Comparison of ENCODE assay signal across 1 cellular context in genomic region chr1:1060281-1061000, GRCh38.
TF ChIP-seq lines count a peak whose summit lies in the region.

No MANE protein-coding gene starts in this region.

TF ChIP-seq in HCT116, 20 proteins besides CTCF, POLR2A, EP300 and RAD21 (continued from another document):
- TF ChIP-seq, protein P1, sequence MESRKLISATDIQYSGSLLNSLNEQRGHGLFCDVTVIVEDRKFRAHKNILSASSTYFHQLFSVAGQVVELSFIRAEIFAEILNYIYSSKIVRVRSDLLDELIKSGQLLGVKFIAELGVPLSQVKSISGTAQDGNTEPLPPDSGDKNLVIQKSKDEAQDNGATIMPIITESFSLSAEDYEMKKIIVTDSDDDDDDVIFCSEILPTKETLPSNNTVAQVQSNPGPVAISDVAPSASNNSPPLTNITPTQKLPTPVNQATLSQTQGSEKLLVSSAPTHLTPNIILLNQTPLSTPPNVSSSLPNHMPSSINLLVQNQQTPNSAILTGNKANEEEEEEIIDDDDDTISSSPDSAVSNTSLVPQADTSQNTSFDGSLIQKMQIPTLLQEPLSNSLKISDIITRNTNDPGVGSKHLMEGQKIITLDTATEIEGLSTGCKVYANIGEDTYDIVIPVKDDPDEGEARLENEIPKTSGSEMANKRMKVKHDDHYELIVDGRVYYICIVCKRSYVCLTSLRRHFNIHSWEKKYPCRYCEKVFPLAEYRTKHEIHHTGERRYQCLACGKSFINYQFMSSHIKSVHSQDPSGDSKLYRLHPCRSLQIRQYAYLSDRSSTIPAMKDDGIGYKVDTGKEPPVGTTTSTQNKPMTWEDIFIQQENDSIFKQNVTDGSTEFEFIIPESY (IDR thresholded peaks at IDR 0.05; ENCODE audit: extremely low read depth, insufficient replicate concordance, low read length) = no peak
- TF ChIP-seq YY1 (IDR thresholded peaks at IDR 0.05; ENCODE audit: extremely low read depth, insufficient replicate concordance, low read depth, low read length) (no peak), SRF (IDR thresholded peaks at IDR 0.05; ENCODE audit: low read depth) (no peak), ZFX (IDR thresholded peaks at IDR 0.05) (no peak), CBX3 (IDR thresholded peaks at IDR 0.05; ENCODE audit: low read depth) (no peak), EGR1 (IDR thresholded peaks at IDR 0.05; ENCODE audit: low read depth) (no peak)
- TF ChIP-seq, protein P2, sequence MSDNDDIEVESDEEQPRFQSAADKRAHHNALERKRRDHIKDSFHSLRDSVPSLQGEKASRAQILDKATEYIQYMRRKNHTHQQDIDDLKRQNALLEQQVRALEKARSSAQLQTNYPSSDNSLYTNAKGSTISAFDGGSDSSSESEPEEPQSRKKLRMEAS (IDR thresholded peaks at IDR 0.05) = no peak
